ENCODE assay signal across 28 cellular contexts in genomic region chr10:105207596-105207995, GRCh38.
"Had no signal": no experiment of that assay in that cellular context is flagged by ENCODE, and none has a peak within 500 bp of the region (broad histone marks: within the 10 kb centered on the region; RNA-seq: fewer than 3 reads in every experiment).

No MANE protein-coding gene starts in this region.

- H3K9me3 ChIP-seq: esophagus squamous epithelium, gastroesophageal sphincter had no signal

- H3K4me3 ChIP-seq: coronary artery, esophagus squamous epithelium, gastroesophageal sphincter had no signal

- H3K4me1 ChIP-seq: esophagus squamous epithelium, gastroesophageal sphincter had no signal

- H3K27ac ChIP-seq: brain microvascular endothelial cell, coronary artery, esophagus squamous epithelium, gastroesophageal sphincter, WERI-Rb-1 had no signal

- ATAC-seq: activated CD4-positive, CD25-positive, alpha-beta regulatory T cell treated with anti-CD3 and anti-CD28 coated beads, Interleukin-2, amount 50 U/mL, for 24 hours; activated CD8-positive, alpha-beta T cell treated with anti-CD3 and anti-CD28 coated beads for 36 hours; activated T-cell treated with anti-CD3 and anti-CD28 coated beads, Interleukin-2, amount 50 U/mL, for 4 hours; activated T-helper 17 cell treated with anti-CD3 and anti-CD28 coated beads, Interleukin-2, amount 50 U/mL, for 72 hours; effector memory CD8-positive, alpha-beta T cell; gastroesophageal sphincter; T-helper 17 cell had no signal

- DNase-seq: activated B cell treated with CpG ODN at 0.5 μM for 24 hours; activated CD4-positive, alpha-beta T cell treated with anti-CD3 and anti-CD28 coated beads for 48 hours; activated CD4-positive, alpha-beta T cell treated with anti-CD3 and anti-CD28 coated beads, Interleukin-2, amount 50 U/mL, for 1 hour; activated CD4-positive, alpha-beta T cell treated with anti-CD3 and anti-CD28 coated beads, Interleukin-2, amount 50 U/mL, for 48 hours; activated CD8-positive, alpha-beta memory T cell treated with anti-CD3 and anti-CD28 coated beads for 24 hours; activated CD8-positive, alpha-beta T cell treated with anti-CD3 and anti-CD28 coated beads for 36 hours; activated effector memory CD4-positive, alpha-beta T cell treated with Interleukin-2 at 50 U/mL for 16 hours; activated gamma-delta T cell treated with Interleukin-2 at 50 U/mL for 16 hours; activated naive CD4-positive, alpha-beta T cell treated with anti-CD3 and anti-CD28 coated beads, Interleukin-2, amount 50 U/mL, for 16 hours; activated naive CD4-positive, alpha-beta T cell treated with Interleukin-2 at 50 U/mL for 16 hours; activated T-cell treated with anti-CD3 and anti-CD28 coated beads, Interleukin-2, amount 50 U/mL, for 4 hours; amniotic stem cell; anterior cingulate cortex; brain microvascular endothelial cell; effector CD4-positive, alpha-beta T cell; effector memory CD8-positive, alpha-beta T cell; esophagus squamous epithelium; foreskin melanocyte; T-helper 1 cell; T-helper 17 cell; T1000; WERI-Rb-1 had no signal

- FAIRE-seq: astrocyte, bronchial epithelial cell had no signal

- H3K27me3 ChIP-seq: brain microvascular endothelial cell, esophagus squamous epithelium, gastroesophageal sphincter had no signal

- H3K36me3 ChIP-seq: brain microvascular endothelial cell, esophagus squamous epithelium, gastroesophageal sphincter, WERI-Rb-1 had no signal
